Comparison of ENCODE assay signal across 8 cellular contexts in the genomic region with DNA sequence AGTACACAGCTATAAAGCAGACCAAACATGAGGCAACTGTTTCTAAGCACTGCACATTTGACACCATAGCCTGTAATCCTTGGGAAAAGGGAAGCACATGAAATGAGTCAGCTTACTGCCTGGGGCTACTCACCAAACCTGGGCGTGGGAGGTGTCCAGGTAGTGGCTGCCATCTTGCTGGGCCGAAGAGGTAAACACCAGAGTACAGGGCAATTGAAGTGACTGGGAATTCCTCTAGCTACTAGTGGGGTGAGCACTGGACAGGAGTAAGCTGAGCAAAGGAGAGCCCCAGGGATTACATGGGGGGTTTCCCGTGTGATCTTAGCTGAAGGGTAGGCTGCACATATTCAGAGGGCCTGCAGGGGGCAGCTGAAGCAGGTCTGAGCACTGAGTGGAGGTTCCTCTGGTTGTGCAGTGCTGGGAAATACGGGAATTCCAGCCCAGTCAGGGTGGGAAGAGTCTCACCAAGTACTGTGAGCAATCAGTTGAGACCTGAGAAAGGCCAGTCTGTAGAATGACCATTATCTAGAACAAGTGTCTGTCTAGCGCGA.
DNase-seq lines count a peak whose midpoint lies in the region; ATAC-seq and TF ChIP-seq lines count a peak whose summit lies in the region.

No MANE protein-coding gene starts in this region.

- DNase-seq in D341Med (ENCODE audit: low spot score) = peak; percentile 58
- DNase-seq in NCI-H82 (lab: John Stamatoyannopoulos, UW) = peak; percentile 72
- DNase-seq in foreskin fibroblast = peak in 1 of 2 donors; percentile 20
- DNase-seq in NCI-H2227 treated with DMSO at 0.1 percent for 48 hours (lab: John Stamatoyannopoulos, UW) = no peak
- no peak for DNase-seq in AG08395 (ENCODE audit: low spot score)
- DNase-seq in activated CD8-positive, alpha-beta memory T cell treated with anti-CD3 and anti-CD28 coated beads for 24 hours = no peak

- H3K4me3 ChIP-seq in foreskin fibroblast (ENCODE audit: low read depth in 1 of 2, low read length in 2 of 2) = no peak overlapping the region

- peak; percentile 79 for ATAC-seq in GM21526 (IDR thresholded peaks at IDR 0.05; ENCODE audit: low FRiP score, unreplicated experiment)
- ATAC-seq in HG03439 (IDR thresholded peaks at IDR 0.05; ENCODE audit: unreplicated experiment) = no peak

- peak; percentile 21 for TF ChIP-seq CTCF in foreskin fibroblast (IDR thresholded peaks at IDR 0.05; ENCODE audit: low read depth, low read length)

Comparison
In these comparisons a context has a peak if more than half of its experiments do, and no peak if none do; other contexts are left out.
1. DNase-seq: peak in D341Med (single experiment) and NCI-H82 (single experiment); none in NCI-H2227 treated with DMSO at 0.1 percent for 48 hours (single experiment), AG08395 (single experiment) and activated CD8-positive, alpha-beta memory T cell treated with anti-CD3 and anti-CD28 coated beads for 24 hours (single experiment).